8 cellular contexts compared by ENCODE assay signal in genomic region chr19:30784850-30785459, GRCh38.
DNase-seq lines count a peak whose midpoint lies in the region; ATAC-seq and TF ChIP-seq lines count a peak whose summit lies in the region.

No MANE protein-coding gene starts in this region.

- H3K4me1 ChIP-seq in OCI-LY7 (ENCODE audit: insufficient read depth, low read length, poor library complexity, severe bottlenecking) = no peaks in the 10 kb centered on the region

- DNase-seq in Right ventricle myocardium inferior (ENCODE audit: missing footprints) (peak; percentile 82), left cardiac atrium (no peak), OCI-LY7 (ENCODE audit: low spot score) (peak; percentile 43), globus pallidus (ENCODE audit: low spot score) (peak; percentile 32), putamen (ENCODE audit: low spot score) (peak; percentile 16), amniotic stem cell (lab: John Stamatoyannopoulos, UW) (no peak)
- DNase-seq in activated T-cell treated with anti-CD3 and anti-CD28 coated beads, Interleukin-2, amount 50 U/mL, for 4 hours = peak; percentile 49

- peaks cover 13% of the 10 kb centered on the region for H3K27me3 Mint-ChIP-seq in activated T-cell treated with anti-CD3 and anti-CD28 coated beads, Interleukin-2, amount 50 U/mL, for 4 hours (ENCODE audit: low read depth)

- H3K27ac ChIP-seq in OCI-LY7 (ENCODE audit: low read depth, low read length, poor library complexity, severe bottlenecking) = no peak overlapping the region

- H3K9me3 ChIP-seq in OCI-LY7 (ENCODE audit: low read length) = no peaks in the 10 kb centered on the region

- H3K36me3 ChIP-seq in OCI-LY7 (ENCODE audit: insufficient read depth, low read length) = no peaks in the 10 kb centered on the region

- POLR2A ChIA-PET in OCI-LY7 (lab: Charles Lee) = no interaction called here

- no peaks in the 10 kb centered on the region for H3K79me2 ChIP-seq in OCI-LY7 (ENCODE audit: insufficient read depth, low read depth, low read length)

- H3K9me2 ChIP-seq in OCI-LY7 (ENCODE audit: insufficient read depth, low read length) = no peaks in the 10 kb centered on the region

- intact Hi-C loops in Right ventricle myocardium inferior (cut with DNase I) (loop anchor here (5.0 to 10.0 kb wide), 2 partner anchors 103 to 570 kb away; no protein-coding TSS in a partner anchor), left cardiac atrium (cut with DNase I) (no loop called here), OCI-LY7 (cut with micrococcal nuclease; ENCODE audit: unreplicated experiment) (loop anchor here (2.0 kb wide), 1 partner anchor 1440 kb away; no protein-coding TSS in a partner anchor)

- BruUV-seq in OCI-LY7 (replicated peaks; lab: Mats Ljungman, UMichigan) = no TSS peak

- H4K20me1 ChIP-seq in OCI-LY7 (ENCODE audit: insufficient read depth, low read length) = no peaks in the 10 kb centered on the region

- H3K4me2 ChIP-seq in OCI-LY7 (ENCODE audit: low read length) = no peak overlapping the region

- H2AFZ ChIP-seq in OCI-LY7 (ENCODE audit: low read length) = no peak overlapping the region

- no peak overlapping the region for H3K4me3 ChIP-seq in OCI-LY7 (ENCODE audit: low read depth, low read length, poor library complexity, severe bottlenecking)

- H3K4me1 Mint-ChIP-seq in activated T-cell treated with anti-CD3 and anti-CD28 coated beads, Interleukin-2, amount 50 U/mL, for 4 hours (ENCODE audit: low read depth) = no peaks in the 10 kb centered on the region

- no peaks in the 10 kb centered on the region for H3K9me3 Mint-ChIP-seq in activated T-cell treated with anti-CD3 and anti-CD28 coated beads, Interleukin-2, amount 50 U/mL, for 4 hours

- ATAC-seq in Right ventricle myocardium inferior (peak; percentile 56), left cardiac atrium (no peak), HG02610 (IDR thresholded peaks at IDR 0.05; ENCODE audit: unreplicated experiment) (no peak)
- ATAC-seq in activated T-cell treated with anti-CD3 and anti-CD28 coated beads, Interleukin-2, amount 50 U/mL, for 4 hours = peak in 1 of 2 donors; percentile 35

- H3K36me3 Mint-ChIP-seq in activated T-cell treated with anti-CD3 and anti-CD28 coated beads, Interleukin-2, amount 50 U/mL, for 4 hours (ENCODE audit: insufficient read depth) = no peaks in the 10 kb centered on the region

- no peak overlapping the region for H3K4me3 Mint-ChIP-seq in activated T-cell treated with anti-CD3 and anti-CD28 coated beads, Interleukin-2, amount 50 U/mL, for 4 hours

- peak; percentile 86 for TF ChIP-seq CTCF in OCI-LY7 (conservative IDR thresholded peaks at IDR 0.05; ENCODE audit: low read length)

- CTCF ChIA-PET in OCI-LY7 (lab: Charles Lee; ENCODE audit: unreplicated experiment) = no interaction called here

Comparison
In these comparisons a context has a peak if more than half of its experiments do, and no peak if none do; other contexts are left out.
1. DNase-seq: peak in Right ventricle myocardium inferior (single experiment), OCI-LY7 (single experiment), activated T-cell treated with anti-CD3 and anti-CD28 coated beads, Interleukin-2, amount 50 U/mL, for 4 hours (single experiment), globus pallidus (single experiment) and putamen (single experiment); none in left cardiac atrium (single experiment) and amniotic stem cell (single experiment).
2. intact Hi-C loops: an anchor here in Right ventricle myocardium inferior (5.0 to 10.0 kb wide) and OCI-LY7 (2.0 kb wide); none called in left cardiac atrium.